Comparison of ENCODE assay signal across 9 cellular contexts in the genomic region with DNA sequence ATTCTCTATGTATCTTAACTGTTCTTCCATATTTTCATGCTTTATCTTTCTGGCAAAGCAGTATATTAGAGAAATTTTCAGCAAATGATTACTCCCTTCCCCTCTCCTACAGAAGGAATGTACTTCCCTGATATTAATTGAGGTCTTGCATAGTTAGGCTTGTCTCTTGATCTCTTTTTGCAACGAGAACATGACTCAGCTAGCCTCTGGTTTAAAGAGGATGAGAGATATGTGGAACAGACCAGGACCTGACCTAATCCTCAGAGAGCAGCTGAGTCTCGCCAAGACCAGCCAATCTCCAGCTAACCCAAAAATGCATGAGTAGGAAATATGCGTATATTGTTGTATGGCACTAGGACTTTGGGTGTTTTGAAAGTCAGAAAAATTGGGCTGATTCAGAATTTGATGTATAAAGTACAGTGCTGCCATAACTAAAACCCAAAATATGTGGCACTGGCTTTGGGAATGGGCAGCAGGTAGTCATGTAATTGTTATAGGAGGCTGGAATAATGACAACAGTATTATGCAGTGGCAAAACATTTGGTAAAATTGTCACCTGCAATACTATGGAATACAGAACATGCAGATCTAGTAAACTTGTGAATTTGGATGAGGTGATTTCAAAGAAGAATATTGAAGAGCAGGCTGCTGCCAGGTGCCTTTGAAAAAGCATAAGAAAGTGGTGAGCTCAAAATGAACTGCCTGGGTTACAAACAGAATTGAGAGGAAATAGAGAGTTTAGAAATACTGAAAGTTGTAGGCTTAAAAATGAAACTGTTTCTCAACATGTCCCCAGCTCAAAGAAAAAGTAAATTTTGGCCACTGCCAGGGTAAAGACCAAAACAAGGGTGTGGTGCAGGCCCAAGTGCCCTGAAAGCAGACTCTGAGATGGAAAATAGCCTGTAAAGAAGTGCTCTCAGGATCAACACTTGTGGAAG. TPM values are rescaled to one million over a fixed set of nuclear protein-coding genes. Genes with fewer than 3 reads are reported as not detected.
DNase-seq lines count a peak whose midpoint lies in the region; ATAC-seq and TF ChIP-seq lines count a peak whose summit lies in the region.
"Had no signal": no experiment of that assay in that cellular context is flagged by ENCODE, and none has a peak within 500 bp of the region (broad histone marks: within the 10 kb centered on the region; RNA-seq: fewer than 3 reads in every experiment).

No MANE protein-coding gene starts in this region.

- H2AK5ac ChIP-seq in neuronal stem cell (ENCODE audit: low read depth, low read length), result no peak overlapping the region

- no peak overlapping the region for H3K9ac ChIP-seq in neuronal stem cell (ENCODE audit: low read depth, low read length, poor library complexity)

- no peak overlapping the region for H2AFZ ChIP-seq in neuronal stem cell (ENCODE audit: low read length)

- intact Hi-C loops in dorsolateral prefrontal cortex (cut with DNase I), result no loop called here

- no peak overlapping the region for H3K4ac ChIP-seq in neuronal stem cell (ENCODE audit: low read length)

- H4K91ac ChIP-seq in neuronal stem cell (ENCODE audit: low read depth, low read length, poor library complexity), result no peak overlapping the region

- H3K27ac ChIP-seq in neuronal stem cell (replicated peaks; ENCODE audit: low read length), result no peak overlapping the region
- H3K27ac ChIP-seq in dorsolateral prefrontal cortex, result peak overlapping the region in 1 of 59 donors; percentile 17

- H2BK5ac ChIP-seq in neuronal stem cell (ENCODE audit: low read length), result no peak overlapping the region

- H2BK15ac ChIP-seq in neuronal stem cell (ENCODE audit: low read length), result no peak overlapping the region

- H2BK120ac ChIP-seq in neuronal stem cell (ENCODE audit: low read depth, low read length), result no peak overlapping the region

- H3K14ac ChIP-seq in neuronal stem cell (ENCODE audit: low read length), result no peak overlapping the region

- DNase-seq in LHCN-M2 (ENCODE audit: low read depth) (peak; percentile 60), foreskin fibroblast (peak; percentile 58 to 71), C1 segment of cervical spinal cord (lab: John Stamatoyannopoulos, UW) (no peak), neuronal stem cell (ENCODE audit: low spot score) (no peak), NCI-H2171 (lab: John Stamatoyannopoulos, UW) (no peak), dorsolateral prefrontal cortex (no peak)
- DNase-seq: heart left ventricle had no signal

- ATAC-seq in GM18498 (IDR thresholded peaks at IDR 0.05; ENCODE audit: unreplicated experiment), result peak; percentile 93
- ATAC-seq in GM21619 (IDR thresholded peaks at IDR 0.05; ENCODE audit: unreplicated experiment), result peak; percentile 94

- H3K27me3 ChIP-seq in neuronal stem cell (ENCODE audit: control insufficient read depth in 3 of 3, insufficient read depth in 3 of 3, low read depth in 1 of 3, low read length in 3 of 3), result no peaks in the 10 kb centered on the region
- H3K27me3 ChIP-seq in dorsolateral prefrontal cortex, result no peaks in the 10 kb centered on the region
- H3K27me3 ChIP-seq: heart left ventricle had no signal

- H3K4me3 ChIP-seq in foreskin fibroblast (ENCODE audit: low read depth in 1 of 2, low read length in 2 of 2) (no peak overlapping the region), neuronal stem cell (ENCODE audit: low read length in 2 of 2) (no peak overlapping the region), dorsolateral prefrontal cortex (no peak overlapping the region)
- H3K4me3 ChIP-seq: heart left ventricle had no signal

- H3K18ac ChIP-seq in neuronal stem cell (ENCODE audit: low read length), result no peak overlapping the region

- TF ChIP-seq CTCF in foreskin fibroblast (IDR thresholded peaks at IDR 0.05; ENCODE audit: low read depth, low read length), result no peak
- TF ChIP-seq CTCF in dorsolateral prefrontal cortex (IDR thresholded peaks at IDR 0.05 in 54 of 56, conservative IDR thresholded peaks at IDR 0.05 in 2 of 56; ENCODE audit: low read depth in 1 of 56, partially characterized antibody in 56 of 56), result no peak

- no peak overlapping the region for H3K4me2 ChIP-seq in neuronal stem cell (ENCODE audit: insufficient read depth, low read length, poor library complexity, severe bottlenecking)

- H3K36me3 ChIP-seq in neuronal stem cell (replicated peaks in 1 of 2; ENCODE audit: control insufficient read depth in 2 of 2, insufficient read depth in 2 of 2, low read length in 2 of 2), result no peaks in the 10 kb centered on the region
- H3K36me3 ChIP-seq: heart left ventricle had no signal

- no peak overlapping the region for H4K8ac ChIP-seq in neuronal stem cell (ENCODE audit: low read depth, low read length)

- H2BK12ac ChIP-seq in neuronal stem cell (ENCODE audit: low read length), result no peak overlapping the region

- no peaks in the 10 kb centered on the region for H3K4me1 ChIP-seq in neuronal stem cell (ENCODE audit: control insufficient read depth in 2 of 2, insufficient read depth in 1 of 2, low read depth in 1 of 2, low read length in 2 of 2)

- H3K79me1 ChIP-seq in neuronal stem cell (ENCODE audit: low read depth, low read length), result no peaks in the 10 kb centered on the region

- no peaks in the 10 kb centered on the region for H3K9me3 ChIP-seq in neuronal stem cell (replicated peaks in 1 of 2; ENCODE audit: control insufficient read depth in 2 of 2, insufficient read depth in 1 of 2, low read depth in 1 of 2, low read length in 2 of 2)
- H3K9me3 ChIP-seq: heart left ventricle had no signal

- no CpG with 5 or more reads among the region's 3 CpGs for WGBS in neuronal stem cell (ENCODE audit: extremely low coverage in 2 of 2, insufficient read length in 2 of 2, insufficient replicate concordance in 1 of 2), 2 donors

- H3K23ac ChIP-seq in neuronal stem cell (ENCODE audit: low read depth, low read length, poor library complexity), result no peak overlapping the region

RNA-seq across cellular contexts. Expression of a gene that starts 9.3 kb away (rescaled TPM):
- total RNA-seq in LHCN-M2 (2014; rRNA removed) (37.7 and 41.3 TPM in 2 replicates), dorsolateral prefrontal cortex (10 to 100 TPM; 40.7 to 79.8 (median 56.9) TPM)
- 15.0 TPM for polyA plus RNA-seq in LHCN-M2 (2012)
- 19.9 TPM for polyA plus RNA-seq in neuronal stem cell (2013, experiment 1 of 2)
- polyA plus RNA-seq in neuronal stem cell (2013, experiment 2 of 2), result 21.3 TPM

Comparison
In these comparisons a context has a peak if more than half of its experiments do, and no peak if none do; other contexts are left out.
1. DNase-seq: peak in LHCN-M2 (single experiment) and foreskin fibroblast (2 of 2); none in C1 segment of cervical spinal cord (0 of 14), neuronal stem cell (single experiment), NCI-H2171 (single experiment) and dorsolateral prefrontal cortex (0 of 10).